Comparison of ENCODE assay signal across 1 cellular context in genomic region chr19:42268142-42268703, GRCh38.
TF ChIP-seq lines count a peak whose summit lies in the region.

No MANE protein-coding gene starts in this region.

TF ChIP-seq in HepG2, 621 proteins besides CTCF, POLR2A, EP300 and RAD21 (continued from another document):
- TF ChIP-seq, protein P1, sequence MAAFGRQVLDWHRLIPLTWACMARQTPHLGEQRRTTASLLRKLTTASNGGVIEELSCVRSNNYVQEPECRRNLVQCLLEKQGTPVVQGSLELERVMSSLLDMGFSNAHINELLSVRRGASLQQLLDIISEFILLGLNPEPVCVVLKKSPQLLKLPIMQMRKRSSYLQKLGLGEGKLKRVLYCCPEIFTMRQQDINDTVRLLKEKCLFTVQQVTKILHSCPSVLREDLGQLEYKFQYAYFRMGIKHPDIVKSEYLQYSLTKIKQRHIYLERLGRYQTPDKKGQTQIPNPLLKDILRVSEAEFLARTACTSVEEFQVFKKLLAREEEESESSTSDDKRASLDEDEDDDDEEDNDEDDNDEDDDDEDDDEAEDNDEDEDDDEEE (CRISPR knock-in tag; IDR thresholded peaks at IDR 0.05) = 0 out of 2 replicates have a peak, but pooled peaks have one; percentile 57
- TF ChIP-seq HMGXB4 (CRISPR knock-in tag; IDR thresholded peaks at IDR 0.05; ENCODE audit: borderline replicate concordance in 1 of 2, low read depth in 1 of 2) (peak in 1 of 2 experiments; percentile 13; a peak in 1 of 4 replicates), ZNF549 (CRISPR knock-in tag; IDR thresholded peaks at IDR 0.05) (no peak), CEBPG (CRISPR knock-in tag; IDR thresholded peaks at IDR 0.05) (peak; percentile 65), IKZF5 (CRISPR knock-in tag; IDR thresholded peaks at IDR 0.05) (peak; percentile 67), PITX1 (CRISPR knock-in tag; IDR thresholded peaks at IDR 0.05) (no peak; the same call in 1 of the 2 replicates), SOX6 (IDR thresholded peaks at IDR 0.05) (no peak), SOX6 (CRISPR knock-in tag; IDR thresholded peaks at IDR 0.05) (peak; percentile 53; the same call in 1 of the 2 replicates), CEBPB (IDR thresholded peaks at IDR 0.05; ENCODE audit: borderline replicate concordance, low read depth, low read length) (0 out of 2 replicates have a peak, but pooled peaks have one; percentile 7), REPIN1 (CRISPR knock-in tag; IDR thresholded peaks at IDR 0.05; ENCODE audit: borderline replicate concordance, low read depth) (peak; percentile 52; the same call in 1 of the 2 replicates), PHF20 (CRISPR knock-in tag; IDR thresholded peaks at IDR 0.05) (no peak), ZNF574 (CRISPR knock-in tag; IDR thresholded peaks at IDR 0.05) (peak; percentile 71), ZNF891 (CRISPR knock-in tag; IDR thresholded peaks at IDR 0.05) (peak; percentile 72), MIER3 (CRISPR knock-in tag; IDR thresholded peaks at IDR 0.05; ENCODE audit: borderline replicate concordance) (peak; percentile 46; the same call in 1 of the 2 replicates), ZHX1 (CRISPR knock-in tag; IDR thresholded peaks at IDR 0.05; ENCODE audit: low read depth) (no peak; the same call in 1 of the 2 replicates), ETV5 (CRISPR knock-in tag; IDR thresholded peaks at IDR 0.05; ENCODE audit: borderline replicate concordance) (peak; percentile 44; the same call in 1 of the 2 replicates), NFYC (CRISPR knock-in tag; IDR thresholded peaks at IDR 0.05) (peak; percentile 57), ZNF33A (CRISPR knock-in tag; IDR thresholded peaks at IDR 0.05; ENCODE audit: borderline replicate concordance) (no peak), BHLHE40 (IDR thresholded peaks at IDR 0.05; ENCODE audit: low read length) (peak; percentile 41; the same call in 1 of the 2 replicates), TBL1XR1 (IDR thresholded peaks at IDR 0.05; ENCODE audit: borderline replicate concordance, low read length, partially characterized antibody) (peak; percentile 3), SNAPC2 (CRISPR knock-in tag; IDR thresholded peaks at IDR 0.05) (peak; percentile 52; the same call in 1 of the 2 replicates), ZNF747 (CRISPR knock-in tag; IDR thresholded peaks at IDR 0.05; ENCODE audit: borderline replicate concordance) (0 out of 2 replicates have a peak, but pooled peaks have one; percentile 33), ZNF205 (CRISPR knock-in tag; IDR thresholded peaks at IDR 0.05) (0 out of 2 replicates have a peak, but pooled peaks have one; percentile 16), KDM2A (CRISPR knock-in tag; IDR thresholded peaks at IDR 0.05; ENCODE audit: borderline replicate concordance, low read depth) (peak; percentile 62), SMAD1 (CRISPR knock-in tag; IDR thresholded peaks at IDR 0.05; ENCODE audit: borderline replicate concordance, low read depth) (0 out of 2 replicates have a peak, but pooled peaks have one; percentile 79), SPEN (CRISPR knock-in tag; IDR thresholded peaks at IDR 0.05; ENCODE audit: low read depth) (peak; percentile 64; the same call in 1 of the 2 replicates), FOXK2 (IDR thresholded peaks at IDR 0.05) (peak; percentile 88), KMT2B (CRISPR knock-in tag; IDR thresholded peaks at IDR 0.05) (peak; percentile 36; the same call in 1 of the 2 replicates), ZNF639 (CRISPR knock-in tag; conservative IDR thresholded peaks at IDR 0.05) (peak; percentile 67; the same call in 1 of the 2 replicates)
- TF ChIP-seq, protein P2, sequence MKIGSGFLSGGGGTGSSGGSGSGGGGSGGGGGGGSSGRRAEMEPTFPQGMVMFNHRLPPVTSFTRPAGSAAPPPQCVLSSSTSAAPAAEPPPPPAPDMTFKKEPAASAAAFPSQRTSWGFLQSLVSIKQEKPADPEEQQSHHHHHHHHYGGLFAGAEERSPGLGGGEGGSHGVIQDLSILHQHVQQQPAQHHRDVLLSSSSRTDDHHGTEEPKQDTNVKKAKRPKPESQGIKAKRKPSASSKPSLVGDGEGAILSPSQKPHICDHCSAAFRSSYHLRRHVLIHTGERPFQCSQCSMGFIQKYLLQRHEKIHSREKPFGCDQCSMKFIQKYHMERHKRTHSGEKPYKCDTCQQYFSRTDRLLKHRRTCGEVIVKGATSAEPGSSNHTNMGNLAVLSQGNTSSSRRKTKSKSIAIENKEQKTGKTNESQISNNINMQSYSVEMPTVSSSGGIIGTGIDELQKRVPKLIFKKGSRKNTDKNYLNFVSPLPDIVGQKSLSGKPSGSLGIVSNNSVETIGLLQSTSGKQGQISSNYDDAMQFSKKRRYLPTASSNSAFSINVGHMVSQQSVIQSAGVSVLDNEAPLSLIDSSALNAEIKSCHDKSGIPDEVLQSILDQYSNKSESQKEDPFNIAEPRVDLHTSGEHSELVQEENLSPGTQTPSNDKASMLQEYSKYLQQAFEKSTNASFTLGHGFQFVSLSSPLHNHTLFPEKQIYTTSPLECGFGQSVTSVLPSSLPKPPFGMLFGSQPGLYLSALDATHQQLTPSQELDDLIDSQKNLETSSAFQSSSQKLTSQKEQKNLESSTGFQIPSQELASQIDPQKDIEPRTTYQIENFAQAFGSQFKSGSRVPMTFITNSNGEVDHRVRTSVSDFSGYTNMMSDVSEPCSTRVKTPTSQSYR (CRISPR knock-in tag; IDR thresholded peaks at IDR 0.05; ENCODE audit: borderline replicate concordance) = peak; percentile 99
- TF ChIP-seq, protein P3, sequence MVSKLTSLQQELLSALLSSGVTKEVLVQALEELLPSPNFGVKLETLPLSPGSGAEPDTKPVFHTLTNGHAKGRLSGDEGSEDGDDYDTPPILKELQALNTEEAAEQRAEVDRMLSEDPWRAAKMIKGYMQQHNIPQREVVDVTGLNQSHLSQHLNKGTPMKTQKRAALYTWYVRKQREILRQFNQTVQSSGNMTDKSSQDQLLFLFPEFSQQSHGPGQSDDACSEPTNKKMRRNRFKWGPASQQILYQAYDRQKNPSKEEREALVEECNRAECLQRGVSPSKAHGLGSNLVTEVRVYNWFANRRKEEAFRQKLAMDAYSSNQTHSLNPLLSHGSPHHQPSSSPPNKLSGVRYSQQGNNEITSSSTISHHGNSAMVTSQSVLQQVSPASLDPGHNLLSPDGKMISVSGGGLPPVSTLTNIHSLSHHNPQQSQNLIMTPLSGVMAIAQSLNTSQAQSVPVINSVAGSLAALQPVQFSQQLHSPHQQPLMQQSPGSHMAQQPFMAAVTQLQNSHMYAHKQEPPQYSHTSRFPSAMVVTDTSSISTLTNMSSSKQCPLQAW (CRISPR knock-in tag; IDR thresholded peaks at IDR 0.05) = 0 out of 2 replicates have a peak, but pooled peaks have one; percentile 32
TF ChIP-seq in HepG2: peak in this region for 166.
